ENCODE assay signal across 8 cellular contexts in the genomic region with DNA sequence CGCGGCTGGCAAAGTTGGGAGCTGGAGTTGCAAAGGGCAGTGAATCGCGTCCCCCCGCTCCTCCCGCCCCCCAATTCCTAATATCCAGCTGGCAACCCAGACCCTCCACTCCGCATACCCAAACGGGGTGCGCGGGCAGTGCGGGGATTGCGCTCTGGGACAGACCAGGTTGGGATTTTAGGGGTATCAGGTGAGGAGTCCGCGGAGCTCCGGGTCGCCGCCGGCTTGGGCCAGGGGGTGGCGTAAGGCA. TPM values are rescaled to one million over a fixed set of nuclear protein-coding genes. Genes with fewer than 3 reads are reported as not detected.
A peak's percentile ranks its signal among the peaks of the same experiment; 100 is the strongest.
DNase-seq lines count a peak whose midpoint lies in the region; ATAC-seq and TF ChIP-seq lines count a peak whose summit lies in the region.

No MANE protein-coding gene starts in this region.

- no peaks in the 10 kb centered on the region for H3K9me2 ChIP-seq in Loucy (replicated peaks; ENCODE audit: low read depth, low read length)

- DNase-seq in Caki2 (ENCODE audit: low read depth) (peak; percentile 10), neural crest cell (ENCODE audit: low read depth, low spot score) (peak; percentile 37), GM19240 (ENCODE audit: insufficient read length, low spot score) (no peak)

- H3K4me1 ChIP-seq in Loucy (ENCODE audit: insufficient read depth, low read length, poor library complexity, severe bottlenecking) (peaks cover 58% of the 10 kb centered on the region), endocrine pancreas (ENCODE audit: control insufficient read depth, insufficient read depth, low read length) (no peaks in the 10 kb centered on the region)

- no peaks in the 10 kb centered on the region for H3K9me3 ChIP-seq in Loucy (ENCODE audit: insufficient read depth, low read depth, low read length)
- H3K9me3 ChIP-seq in endocrine pancreas (ENCODE audit: control insufficient read depth, low read length): no peaks in the 10 kb centered on the region

- peak overlapping the region; percentile 71 for H2AFZ ChIP-seq in Loucy (ENCODE audit: low read length)

- TF ChIP-seq CTCF in Loucy (conservative IDR thresholded peaks at IDR 0.05; ENCODE audit: low read length) (peak; percentile 61), neural crest cell (conservative IDR thresholded peaks at IDR 0.05) (peak; percentile 50)

- H3K4me1 Mint-ChIP-seq in neural crest cell: no peaks in the 10 kb centered on the region

- H3F3A ChIP-seq in Loucy (ENCODE audit: low read depth): peaks cover 24% of the 10 kb centered on the region; the same call in 1 of the 2 replicates

- H3K9ac ChIP-seq in Loucy (ENCODE audit: low read depth, low read length, poor library complexity, severe bottlenecking) (peak overlapping the region; percentile 96), endocrine pancreas (ENCODE audit: control insufficient read depth, insufficient read depth, low read length) (peak overlapping the region; percentile 61)

- peaks cover 25% of the 10 kb centered on the region for H4K20me1 ChIP-seq in Loucy (ENCODE audit: insufficient read depth, low read length, poor library complexity, severe bottlenecking)

- peaks cover 37% of the 10 kb centered on the region for H3K79me2 ChIP-seq in Loucy (ENCODE audit: insufficient read depth, low read length)

- no peaks in the 10 kb centered on the region for H3K27me3 ChIP-seq in Loucy (ENCODE audit: insufficient read depth, low read length, poor library complexity, severe bottlenecking)
- H3K27me3 ChIP-seq in endocrine pancreas (ENCODE audit: control insufficient read depth, insufficient read depth, low read length): no peaks in the 10 kb centered on the region

- H3K9me3 Mint-ChIP-seq in neural crest cell: no peaks in the 10 kb centered on the region

- H3K36me3 ChIP-seq in Loucy (ENCODE audit: insufficient read depth, low read length): no peaks in the 10 kb centered on the region
- no peaks in the 10 kb centered on the region for H3K36me3 ChIP-seq in endocrine pancreas (ENCODE audit: control insufficient read depth, insufficient read depth, low read length)

- H3K4me3 Mint-ChIP-seq in neural crest cell: peak overlapping the region; percentile 90

- in situ Hi-C loops in Caki2 (cut with HindIII; ENCODE audit: low pct_unique_long_range_greater_than_20kb, low sequenced_read_pairs): no loop called here

- peak overlapping the region; percentile 89 for H3K4me2 ChIP-seq in Loucy (ENCODE audit: low read depth, low read length, poor library complexity, severe bottlenecking)

- peaks cover 28% of the 10 kb centered on the region for H3K27me3 Mint-ChIP-seq in neural crest cell (ENCODE audit: low read depth)

- peak overlapping the region; percentile 92 for H3K4me3 ChIP-seq in Loucy (ENCODE audit: low read length, poor library complexity, severe bottlenecking)
- H3K4me3 ChIP-seq in endocrine pancreas (ENCODE audit: control insufficient read depth, insufficient read depth, low read length): no peak overlapping the region

- no peak for ATAC-seq in HG03432 (IDR thresholded peaks at IDR 0.05; ENCODE audit: unreplicated experiment)
- ATAC-seq in HG03460 (IDR thresholded peaks at IDR 0.05; ENCODE audit: unreplicated experiment): no peak
- no peak for ATAC-seq in GM19463 (IDR thresholded peaks at IDR 0.05; ENCODE audit: unreplicated experiment)

- H3K27ac Mint-ChIP-seq in neural crest cell (ENCODE audit: unreplicated experiment): no peak overlapping the region

- no peaks in the 10 kb centered on the region for H3K36me3 Mint-ChIP-seq in neural crest cell (ENCODE audit: low read depth)

RNA-seq across cellular contexts. Expression of gene IQGAP2, which starts 0.6 kb away (rescaled TPM):
- 0.20 TPM in 1 of 2 replicates, not detected in the other for total RNA-seq in Caki2 (2014; rRNA removed; shearing (Covaris generic); ENCODE audit: low replicate concordance)
- total RNA-seq in neural crest cell: 12.7 and 14.2 TPM in 2 replicates

Comparison
In these comparisons a context has a peak if more than half of its experiments do, and no peak if none do; other contexts are left out.
1. RNA of gene IQGAP2, which starts 0.6 kb away (total RNA-seq): 12.7 to 14.2 TPM in neural crest cell; 0.20 TPM in Caki2; every median in the first group is over 10 times any median in the second.